ENCODE assay signal across 1 cellular context in genomic region chr4:102503301-102503746, GRCh38.
TF ChIP-seq lines count a peak whose summit lies in the region.

No MANE protein-coding gene starts in this region.

TF ChIP-seq in IMR-90, 13 proteins besides CTCF, POLR2A, EP300 and RAD21 (continued from another document):
- TF ChIP-seq USF2 (IDR thresholded peaks at IDR 0.05; ENCODE audit: low read depth, low read length) (no peak), MAZ (IDR thresholded peaks at IDR 0.05; ENCODE audit: borderline replicate concordance, low read depth, low read length) (no peak), NFE2L2 (IDR thresholded peaks at IDR 0.05; ENCODE audit: low read depth, low read length) (no peak), MAFK (IDR thresholded peaks at IDR 0.05; ENCODE audit: low read depth, low read length) (no peak), CHD1 (IDR thresholded peaks at IDR 0.05; ENCODE audit: low read depth, low read length) (no peak), ELK1 (IDR thresholded peaks at IDR 0.05; ENCODE audit: borderline replicate concordance, low read depth, low read length) (no peak), SMC3 (IDR thresholded peaks at IDR 0.05; ENCODE audit: low read depth, low read length) (no peak), RCOR1 (IDR thresholded peaks at IDR 0.05; ENCODE audit: insufficient replicate concordance, low read length) (no peak), RFX5 (IDR thresholded peaks at IDR 0.05; ENCODE audit: low read depth, low read length) (no peak)
